Comparison of ENCODE assay signal across 8 cellular contexts in genomic region chr18:54127759-54128378, GRCh38.
DNase-seq lines count a peak whose midpoint lies in the region; FAIRE-seq and TF ChIP-seq lines count a peak whose summit lies in the region.

No MANE protein-coding gene starts in this region.

- H3K9me3 ChIP-seq in cardiac muscle cell (ENCODE audit: low read depth) (no peaks in the 10 kb centered on the region), right atrium auricular region (no peaks in the 10 kb centered on the region)

- H3K27me3 ChIP-seq in cardiac muscle cell (no peaks in the 10 kb centered on the region), right atrium auricular region (no peaks in the 10 kb centered on the region)

- in situ Hi-C loops in SK-MEL-5 (cut with HindIII; ENCODE audit: low pct_unique_long_range_greater_than_20kb, low sequenced_read_pairs): no loop called here

- H3K36me3 ChIP-seq in cardiac muscle cell (no peaks in the 10 kb centered on the region), right atrium auricular region (no peaks in the 10 kb centered on the region)

- no peak for TF ChIP-seq POLR2A in H54 (IDR thresholded peaks at IDR 0.05; ENCODE audit: low read depth, low read length)

- H3K4me1 ChIP-seq in cardiac muscle cell (ENCODE audit: low read depth): peaks cover 11% of the 10 kb centered on the region
- H3K4me1 ChIP-seq in right atrium auricular region: no peaks in the 10 kb centered on the region

- H3K4me3 ChIP-seq in cardiac muscle cell (no peak overlapping the region), right atrium auricular region (no peak overlapping the region), fibroblast of villous mesenchyme (ENCODE audit: low read depth, low read length) (no peak overlapping the region)

- H3K27ac ChIP-seq in cardiac muscle cell (no peak overlapping the region), right atrium auricular region (no peak overlapping the region)

- DNase-seq in cardiac muscle cell (ENCODE audit: low read depth in 1 of 2, low spot score in 1 of 2): peak; percentile 73 to 77
- DNase-seq in right atrium auricular region (ENCODE audit: low spot score): no peak
- DNase-seq in H54 (ENCODE audit: insufficient read length, low spot score): peak; percentile 7
- peak; percentile 62 for DNase-seq in LHCN-M2 (ENCODE audit: low read depth)
- DNase-seq in SK-MEL-5 (ENCODE audit: low read depth, low spot score): peak; percentile 70
- DNase-seq in fibroblast of villous mesenchyme (ENCODE audit: low read depth): peak; percentile 52
- DNase-seq in putamen (ENCODE audit: low spot score): peak; percentile 33
- no peak for DNase-seq in stimulated activated CD4-positive, alpha-beta T cell treated with anti-CD3 and anti-CD28 coated beads, Interleukin-4, amount 100 ng/mL, for 1 hour

- TF ChIP-seq CTCF in cardiac muscle cell (IDR thresholded peaks at IDR 0.05; ENCODE audit: low read depth, low read length) (peak; percentile 72), right atrium auricular region (IDR thresholded peaks at IDR 0.05) (peak in 1 of 2 donors; percentile 62), fibroblast of villous mesenchyme (IDR thresholded peaks at IDR 0.05; ENCODE audit: insufficient read depth, low read depth, low read length) (peak; percentile 71)

- no peak for FAIRE-seq in H54 (lab: Jason Lieb, UNC)

Comparison
In these comparisons a context has a peak if more than half of its experiments do, and no peak if none do; other contexts are left out.
1. DNase-seq: peak in cardiac muscle cell (2 of 2), H54 (single experiment), LHCN-M2 (single experiment), SK-MEL-5 (single experiment), fibroblast of villous mesenchyme (single experiment) and putamen (single experiment); none in right atrium auricular region (single experiment) and stimulated activated CD4-positive, alpha-beta T cell treated with anti-CD3 and anti-CD28 coated beads, Interleukin-4, amount 100 ng/mL, for 1 hour (single experiment).